30 cellular contexts compared by ENCODE assay signal in genomic region chr1:66000033-66000637, GRCh38.
DNase-seq lines count a peak whose midpoint lies in the region; ATAC-seq and TF ChIP-seq lines count a peak whose summit lies in the region.
"Had no signal": no experiment of that assay in that cellular context is flagged by ENCODE, and none has a peak within 500 bp of the region (broad histone marks: within the 10 kb centered on the region; RNA-seq: fewer than 3 reads in every experiment).

No MANE protein-coding gene starts in this region.

- no peaks in the 10 kb centered on the region for H3K27me3 ChIP-seq in dorsolateral prefrontal cortex
- H3K27me3 ChIP-seq in sigmoid colon: no peaks in the 10 kb centered on the region
- no peaks in the 10 kb centered on the region for H3K27me3 ChIP-seq in tibial artery
- H3K27me3 ChIP-seq: body of pancreas, esophagus muscularis mucosa had no signal

- TF ChIP-seq EP300 in sigmoid colon (IDR thresholded peaks at IDR 0.05): no peak

- WGBS in sigmoid colon, 2 donors: 28 to 68% methylated on average over 1 of the region's 1 CpG

- H3K9me3 ChIP-seq in sigmoid colon: no peaks in the 10 kb centered on the region
- no peaks in the 10 kb centered on the region for H3K9me3 ChIP-seq in tibial artery
- H3K9me3 ChIP-seq: body of pancreas, esophagus muscularis mucosa, mucosa of descending colon had no signal

- H3K4me3 ChIP-seq in dorsolateral prefrontal cortex: peak overlapping the region in 40 of 59 donors; percentile 6 to 85 (median 49)
- no peak overlapping the region for H3K4me3 ChIP-seq in sigmoid colon
- no peak overlapping the region for H3K4me3 ChIP-seq in tibial artery
- H3K4me3 ChIP-seq: body of pancreas, esophagus muscularis mucosa, mucosa of descending colon had no signal

- DNase-seq in NCI-H1417 (lab: John Stamatoyannopoulos, UW) (peak in 2 of 3 experiments; percentile 30 to 33), NCI-H1417 treated with DMSO at 0.1 percent for 48 hours (lab: John Stamatoyannopoulos, UW) (no peak), NCI-H345 treated with DMSO at 0.1 percent for 48 hours (lab: John Stamatoyannopoulos, UW; ENCODE audit: unreplicated experiment) (peak; percentile 39), dorsolateral prefrontal cortex (no peak), substantia nigra (lab: John Stamatoyannopoulos, UW) (no peak), sigmoid colon (no peak), tibial artery (no peak)
- DNase-seq: 8988T; activated CD4-positive, alpha-beta memory T cell treated with anti-CD3 and anti-CD28 coated beads, Interleukin-2, amount 10 ng/mL, durations not matched to agents 7 days and 5 days; activated CD4-positive, alpha-beta T cell treated with anti-CD3 and anti-CD28 coated beads for 1 hour; activated CD8-positive, alpha-beta memory T cell treated with anti-CD3 and anti-CD28 coated beads, Interleukin-2, amount 50 U/mL, for 48 hours; activated naive CD4-positive, alpha-beta T cell treated with anti-CD3 and anti-CD28 coated beads, Interleukin-2, amount 50 U/mL, for 16 hours; body of pancreas; Calu3; CD4-positive, CD25-positive, alpha-beta regulatory T cell; hippocampal formation; left cardiac atrium; mucosa of descending colon; natural killer cell; NCI-H1930; NCI-H446; NK-92 treated with Interleukin-12 subunit alpha and Interleukin-12 subunit beta, amount 100 ng/mL, for 24 hours; occipital lobe; Right ventricle myocardium superior; stimulated activated CD4-positive, alpha-beta T cell treated with anti-CD3 and anti-CD28 coated beads, Interleukin-15, amount 100 ng/mL, for 24 hours; T-helper 2 cell had no signal

- H3K4me1 ChIP-seq in sigmoid colon: no peaks in the 10 kb centered on the region
- no peaks in the 10 kb centered on the region for H3K4me1 ChIP-seq in tibial artery
- H3K4me1 ChIP-seq: body of pancreas, esophagus muscularis mucosa had no signal

- TF ChIP-seq CTCF in dorsolateral prefrontal cortex (IDR thresholded peaks at IDR 0.05 in 54 of 56, conservative IDR thresholded peaks at IDR 0.05 in 2 of 56; ENCODE audit: low read depth in 1 of 56, partially characterized antibody in 56 of 56): no peak
- no peak for TF ChIP-seq CTCF in sigmoid colon (IDR thresholded peaks at IDR 0.05)
- no peak for TF ChIP-seq CTCF in tibial artery (IDR thresholded peaks at IDR 0.05)

- no peak for TF ChIP-seq POLR2A in sigmoid colon (IDR thresholded peaks at IDR 0.05)

- H3K27ac ChIP-seq in dorsolateral prefrontal cortex (peak overlapping the region in 35 of 59 donors; percentile 13 to 95 (median 69)), substantia nigra (ENCODE audit: low read depth, low read length, poor library complexity, severe bottlenecking) (peak overlapping the region; percentile 35), sigmoid colon (no peak overlapping the region), tibial artery (no peak overlapping the region)
- H3K27ac ChIP-seq: body of pancreas, esophagus muscularis mucosa had no signal

- intact Hi-C loops in dorsolateral prefrontal cortex (cut with DNase I) (loop anchor here in 1 of 2 donors (10.0 kb wide), 1 partner anchor 65 kb away; no protein-coding TSS in a partner anchor), sigmoid colon (cut with DNase I) (no loop called here), tibial artery (cut with DNase I; ENCODE audit: low total_unique reads) (no loop called here)

- ATAC-seq in HG03469 (IDR thresholded peaks at IDR 0.05; ENCODE audit: unreplicated experiment): no peak
- ATAC-seq: body of pancreas; left cardiac atrium; mucosa of descending colon; natural killer cell; Panc1; stimulated activated effector memory CD8-positive, alpha-beta T cell treated with anti-CD3 and anti-CD28 coated beads, Interleukin-12 subunit alpha, Interleukin-12 subunit beta, amount 100 ng/mL, for 72 hours had no signal

- H3K36me3 ChIP-seq in sigmoid colon: no peaks in the 10 kb centered on the region
- no peaks in the 10 kb centered on the region for H3K36me3 ChIP-seq in tibial artery
- H3K36me3 ChIP-seq: esophagus muscularis mucosa had no signal

Comparison
In these comparisons a context has a peak if more than half of its experiments do, and no peak if none do; other contexts are left out.
1. DNase-seq: peak in NCI-H1417 (2 of 3) and NCI-H345 treated with DMSO at 0.1 percent for 48 hours (single experiment); none in NCI-H1417 treated with DMSO at 0.1 percent for 48 hours (single experiment), dorsolateral prefrontal cortex (0 of 10), substantia nigra (0 of 49), sigmoid colon (single experiment) and tibial artery (0 of 2).
2. H3K27ac ChIP-seq: peak in dorsolateral prefrontal cortex (35 of 59) and substantia nigra (single experiment); none in sigmoid colon (0 of 4) and tibial artery (0 of 2).
3. H3K4me3 ChIP-seq: peak in dorsolateral prefrontal cortex (40 of 59); none in sigmoid colon (0 of 4) and tibial artery (0 of 2).